In genomic region chr4:98873059-98873458, GRCh38 we compare ENCODE assay signal across 17 cellular contexts. TPM values are rescaled to one million over a fixed set of nuclear protein-coding genes. Genes with fewer than 3 reads are reported as not detected.
DNase-seq lines count a peak whose midpoint lies in the region; ATAC-seq and TF ChIP-seq lines count a peak whose summit lies in the region.
"Had no signal": no experiment of that assay in that cellular context is flagged by ENCODE, and none has a peak within 500 bp of the region (broad histone marks: within the 10 kb centered on the region; RNA-seq: fewer than 3 reads in every experiment).

No MANE protein-coding gene starts in this region.

- ATAC-seq in GM19452 (IDR thresholded peaks at IDR 0.05; ENCODE audit: unreplicated experiment): no peak
- ATAC-seq in GM18505 (IDR thresholded peaks at IDR 0.05; ENCODE audit: unreplicated experiment): no peak
- ATAC-seq: body of pancreas, WTC11 had no signal

- no peaks in the 10 kb centered on the region for H3K4me1 ChIP-seq in hepatocyte (ENCODE audit: insufficient read depth)
- H3K4me1 ChIP-seq: body of pancreas had no signal

- H3K9me3 ChIP-seq in hepatocyte (ENCODE audit: low read depth): no peaks in the 10 kb centered on the region
- H3K9me3 ChIP-seq: BLaER1 treated with 17β-estradiol and CSF1 and Interleukin-3, amounts not matched to agents 10 nM and 100 nM; body of pancreas had no signal

- no peaks in the 10 kb centered on the region for H3K79me2 ChIP-seq in hepatocyte

- no peaks in the 10 kb centered on the region for H3K9me2 ChIP-seq in hepatocyte (replicated peaks; ENCODE audit: insufficient read depth)

- in situ Hi-C loops in brain microvascular endothelial cell (cut with HindIII; ENCODE audit: low pct_ligation_motif_present, low sequenced_read_pairs): no loop called here

- no peak overlapping the region for H2AFZ ChIP-seq in hepatocyte

- WGBS in hepatocyte (ENCODE audit: low lambda C conversion rate, missing lambda C conversion rate): 98% methylated on average over 2 of the region's 2 CpGs

- H3K27ac ChIP-seq in brain microvascular endothelial cell (no peak overlapping the region), hepatocyte (no peak overlapping the region)
- H3K27ac ChIP-seq: BLaER1 treated with 17β-estradiol and CSF1 and Interleukin-3, amounts not matched to agents 10 nM and 100 nM; body of pancreas; dorsolateral prefrontal cortex had no signal

- TF ChIP-seq POLR2A in NB4 (IDR thresholded peaks at IDR 0.05; ENCODE audit: extremely low read depth, insufficient read length): no peak
- TF ChIP-seq POLR2A in GM18505 (IDR thresholded peaks at IDR 0.05; ENCODE audit: borderline replicate concordance, extremely low read depth, insufficient read depth, insufficient read length): no peak

- H3K4me3 ChIP-seq in NB4 (ENCODE audit: low read depth, low read length): no peak overlapping the region
- H3K4me3 ChIP-seq in brain microvascular endothelial cell (ENCODE audit: low read depth, low read length): no peak overlapping the region
- no peak overlapping the region for H3K4me3 ChIP-seq in hepatocyte
- H3K4me3 ChIP-seq: BLaER1 treated with 17β-estradiol and CSF1 and Interleukin-3, amounts not matched to agents 10 nM and 100 nM; body of pancreas; dorsolateral prefrontal cortex had no signal

- H4K20me1 ChIP-seq in hepatocyte (ENCODE audit: insufficient read depth, poor library complexity, severe bottlenecking): no peaks in the 10 kb centered on the region
- H4K20me1 ChIP-seq: BLaER1 treated with 17β-estradiol and CSF1 and Interleukin-3, amounts not matched to agents 10 nM and 100 nM had no signal

- H3K4me2 ChIP-seq in hepatocyte: no peak overlapping the region

- TF ChIP-seq CTCF in NB4 (IDR thresholded peaks at IDR 0.05; ENCODE audit: low read depth, low read length) (no peak), brain microvascular endothelial cell (IDR thresholded peaks at IDR 0.05; ENCODE audit: low read depth, low read length, missing control alignments) (no peak), hepatocyte (IDR thresholded peaks at IDR 0.05; ENCODE audit: poor library complexity) (no peak)

- H3K36me3 ChIP-seq in brain microvascular endothelial cell (replicated peaks) (peaks cover 3% of the 10 kb centered on the region), hepatocyte (replicated peaks; ENCODE audit: insufficient read depth, low read depth) (no peaks in the 10 kb centered on the region)

- DNase-seq in EH (ENCODE audit: low read depth): peak; percentile 27
- peak; percentile 44 for DNase-seq in NB4 (ENCODE audit: low read depth)
- peak; percentile 16 for DNase-seq in brain microvascular endothelial cell
- DNase-seq in hepatic stellate cell (ENCODE audit: low spot score): peak; percentile 12
- DNase-seq in NCI-H774 (lab: John Stamatoyannopoulos, UW): no peak
- no peak for DNase-seq in hepatocyte (ENCODE audit: low spot score)
- DNase-seq: activated CD8-positive, alpha-beta memory T cell treated with anti-CD3 and anti-CD28 coated beads for 24 hours; activated effector memory CD4-positive, alpha-beta T cell treated with Interleukin-2 at 50 U/mL for 16 hours; body of pancreas; dorsolateral prefrontal cortex; KG1; NCI-H146; nephron progenitor cell had no signal

- H3K27me3 ChIP-seq in brain microvascular endothelial cell (replicated peaks) (no peaks in the 10 kb centered on the region), hepatocyte (no peaks in the 10 kb centered on the region)
- H3K27me3 ChIP-seq: BLaER1 treated with 17β-estradiol and CSF1 and Interleukin-3, amounts not matched to agents 10 nM and 100 nM; body of pancreas; dorsolateral prefrontal cortex had no signal

RNA-seq across cellular contexts. Expression of gene EIF4E, which starts 55.9 kb away (rescaled TPM):
- 95.1 and 124 TPM in 2 replicates for total RNA-seq in hepatocyte
- 109 and 122 TPM in 2 replicates for polyA plus RNA-seq in hepatocyte

Comparison
In these comparisons a context has a peak if more than half of its experiments do, and no peak if none do; other contexts are left out.
1. DNase-seq: peak in EH (single experiment), NB4 (single experiment), brain microvascular endothelial cell (single experiment) and hepatic stellate cell (single experiment); none in NCI-H774 (single experiment) and hepatocyte (single experiment).